21 cellular contexts compared by ENCODE assay signal in the genomic region with DNA sequence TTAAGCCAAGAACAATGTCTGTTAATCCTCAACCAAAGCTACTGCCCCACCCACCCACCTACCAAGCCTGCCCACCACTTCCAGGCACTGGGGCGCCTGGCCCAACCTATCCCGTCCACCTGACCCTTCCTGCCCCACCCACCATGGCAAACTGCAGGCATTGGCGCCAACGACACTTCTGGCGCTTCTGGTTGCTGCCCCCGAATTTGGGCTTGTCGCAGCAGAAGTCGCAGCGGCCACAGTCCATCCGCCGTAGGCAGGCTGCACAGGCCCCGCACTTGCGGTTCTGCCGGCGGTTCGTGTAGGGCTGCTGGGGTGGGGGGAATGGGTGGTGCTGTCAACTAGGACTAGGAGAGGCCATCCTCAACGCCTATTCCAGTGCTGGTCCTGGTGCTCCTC. TPM values are rescaled to one million over a fixed set of nuclear protein-coding genes. Genes with fewer than 3 reads are reported as not detected.
"Had no signal": no experiment of that assay in that cellular context is flagged by ENCODE, and none has a peak within 500 bp of the region (broad histone marks: within the 10 kb centered on the region; RNA-seq: fewer than 3 reads in every experiment).

No MANE protein-coding gene starts in this region.

- H3K27me3 Mint-ChIP-seq: IgD-negative memory B cell had no signal

- H3K9me3 Mint-ChIP-seq: IgD-negative memory B cell had no signal

- DNase-seq: KBM-7, NCI-H1092, NCI-H1105 treated with DMSO at 0.1 percent for 48 hours, NCI-H1417 treated with DMSO at 0.1 percent for 48 hours, NCI-H146, NCI-H1694 treated with DMSO at 0.1 percent for 48 hours, NCI-H1930, NCI-H2081, NCI-H2107, NCI-H2227 treated with DMSO at 0.1 percent for 48 hours, NCI-H446, NCI-H510A, NCI-H524 treated with DMSO at 0.1 percent for 48 hours, NCI-H69, NCI-H774, Right ventricle myocardium superior, RPMI8226, SIG-M5, SK-N-SH had no signal

RNA-seq across cellular contexts. Expression of gene CFAP53, which starts 7.7 kb away (rescaled TPM):
- total RNA-seq: LHCN-M2 had no signal
